In genomic region chr9:127311239-127311741, GRCh38 we compare ENCODE assay signal across 8 cellular contexts. TPM values are rescaled to one million over a fixed set of nuclear protein-coding genes. Genes with fewer than 3 reads are reported as not detected.
DNase-seq lines count a peak whose midpoint lies in the region; ATAC-seq, FAIRE-seq and TF ChIP-seq lines count a peak whose summit lies in the region.

No MANE protein-coding gene starts in this region.

- H3K27ac ChIP-seq in cardiac muscle cell = no peak overlapping the region

- H3K27me3 Mint-ChIP-seq in activated CD8-positive, alpha-beta memory T cell treated with anti-CD3 and anti-CD28 coated beads, Interleukin-2, amount 10 ng/mL, durations not matched to agents 7 days and 5 days = peaks cover 4% of the 10 kb centered on the region
- H3K27me3 Mint-ChIP-seq in T-helper 17 cell = peaks cover 11% of the 10 kb centered on the region

- H3K27ac Mint-ChIP-seq in activated CD8-positive, alpha-beta memory T cell treated with anti-CD3 and anti-CD28 coated beads, Interleukin-2, amount 10 ng/mL, durations not matched to agents 7 days and 5 days = no peak overlapping the region
- H3K27ac Mint-ChIP-seq in T-helper 17 cell = no peak overlapping the region

- H3K9me3 Mint-ChIP-seq in activated CD8-positive, alpha-beta memory T cell treated with anti-CD3 and anti-CD28 coated beads, Interleukin-2, amount 10 ng/mL, durations not matched to agents 7 days and 5 days (ENCODE audit: low read depth) = no peaks in the 10 kb centered on the region

- peaks cover 1% of the 10 kb centered on the region for H3K36me3 Mint-ChIP-seq in activated CD8-positive, alpha-beta memory T cell treated with anti-CD3 and anti-CD28 coated beads, Interleukin-2, amount 10 ng/mL, durations not matched to agents 7 days and 5 days
- peaks cover 7% of the 10 kb centered on the region for H3K36me3 Mint-ChIP-seq in T-helper 17 cell (ENCODE audit: low read depth)

- no peaks in the 10 kb centered on the region for H3K27me3 ChIP-seq in cardiac muscle cell

- peaks cover 4% of the 10 kb centered on the region for H3K4me1 ChIP-seq in cardiac muscle cell (ENCODE audit: low read depth)

- no peak overlapping the region for H3K4me3 Mint-ChIP-seq in activated CD8-positive, alpha-beta memory T cell treated with anti-CD3 and anti-CD28 coated beads, Interleukin-2, amount 10 ng/mL, durations not matched to agents 7 days and 5 days
- no peak overlapping the region for H3K4me3 Mint-ChIP-seq in T-helper 17 cell

- CTCF ChIA-PET in activated CD8-positive, alpha-beta memory T cell treated with anti-CD3 and anti-CD28 coated beads, Interleukin-2, amount 10 ng/mL, durations not matched to agents 7 days and 5 days (lab: Charles Lee) = interaction anchor here (0.7 to 3.0 kb wide), 12 partner anchors 8 to 144 kb away, joined by 3 to 15 read pairs (median 4); partner anchors contain the start of genes SLC2A8 and ZNF79

- H3K9me3 ChIP-seq in cardiac muscle cell (ENCODE audit: low read depth) = no peaks in the 10 kb centered on the region
- no peaks in the 10 kb centered on the region for H3K9me3 ChIP-seq in T-helper 17 cell (ENCODE audit: control insufficient read depth, low read length, poor library complexity, severe bottlenecking)

- no peaks in the 10 kb centered on the region for H3K4me1 Mint-ChIP-seq in activated CD8-positive, alpha-beta memory T cell treated with anti-CD3 and anti-CD28 coated beads, Interleukin-2, amount 10 ng/mL, durations not matched to agents 7 days and 5 days
- H3K4me1 Mint-ChIP-seq in T-helper 17 cell = no peaks in the 10 kb centered on the region

- no peaks in the 10 kb centered on the region for H3K36me3 ChIP-seq in cardiac muscle cell

- H3K4me3 ChIP-seq in LNCaP clone FGC (ENCODE audit: low read depth, low read length) (no peak overlapping the region), cardiac muscle cell (no peak overlapping the region)

- DNase-seq in D721Med (ENCODE audit: insufficient read length, low spot score) (no peak), LNCaP clone FGC (ENCODE audit: low read depth) (peak; percentile 60), cardiac muscle cell (ENCODE audit: low read depth in 1 of 2, low spot score in 1 of 2) (peak; percentile 27 to 63), smooth muscle cell of the brain vasculature (ENCODE audit: low read depth, low spot score) (peak; percentile 10), T-helper 17 cell (no peak)
- DNase-seq in activated CD8-positive, alpha-beta memory T cell treated with anti-CD3 and anti-CD28 coated beads, Interleukin-2, amount 10 ng/mL, durations not matched to agents 7 days and 5 days = peak; percentile 63

- TF ChIP-seq CTCF in D721Med (IDR thresholded peaks at IDR 0.05; ENCODE audit: insufficient read depth, missing control alignments) = peak; percentile 55
- TF ChIP-seq CTCF in LNCaP clone FGC (IDR thresholded peaks at IDR 0.05; ENCODE audit: control insufficient read depth, extremely low read depth, insufficient read depth) = peak; percentile 41
- TF ChIP-seq CTCF in cardiac muscle cell (IDR thresholded peaks at IDR 0.05; ENCODE audit: low read depth, low read length) = peak; percentile 46

- peak; percentile 67 for ATAC-seq in activated CD8-positive, alpha-beta memory T cell treated with anti-CD3 and anti-CD28 coated beads, Interleukin-2, amount 10 ng/mL, durations not matched to agents 7 days and 5 days
- ATAC-seq in GM18870 (IDR thresholded peaks at IDR 0.05; ENCODE audit: unreplicated experiment) = no peak
- no peak for ATAC-seq in GM21723 (IDR thresholded peaks at IDR 0.05; ENCODE audit: unreplicated experiment)
- ATAC-seq in T-helper 17 cell = no peak

- FAIRE-seq in D721Med (lab: Jason Lieb, UNC) = no peak

RNA-seq across cellular contexts. Expression of gene GARNL3, which starts 46.7 kb away (rescaled TPM):
- 1 to 10 TPM; 4.0 to 4.3 TPM for total RNA-seq in activated CD8-positive, alpha-beta memory T cell treated with anti-CD3 and anti-CD28 coated beads, Interleukin-2, amount 10 ng/mL, durations not matched to agents 7 days and 5 days
- 27.4 and 34.2 TPM in 2 replicates for total RNA-seq in cardiac muscle cell
- 24.8 and 35.6 TPM in 2 replicates for polyA plus RNA-seq in cardiac muscle cell
- total RNA-seq in T-helper 17 cell = 1 to 10 TPM; 2.0 to 2.5 TPM

Comparison
In these comparisons a context has a peak if more than half of its experiments do, and no peak if none do; other contexts are left out.
1. DNase-seq: peak in LNCaP clone FGC (single experiment), activated CD8-positive, alpha-beta memory T cell treated with anti-CD3 and anti-CD28 coated beads, Interleukin-2, amount 10 ng/mL, durations not matched to agents 7 days and 5 days (single experiment), cardiac muscle cell (2 of 2) and smooth muscle cell of the brain vasculature (single experiment); none in D721Med (single experiment) and T-helper 17 cell (0 of 3).
2. Peak in every context shown above with its lines, with median percentiles within 50 percentile points of each other: CTCF ChIP-seq.